In the genomic region with DNA sequence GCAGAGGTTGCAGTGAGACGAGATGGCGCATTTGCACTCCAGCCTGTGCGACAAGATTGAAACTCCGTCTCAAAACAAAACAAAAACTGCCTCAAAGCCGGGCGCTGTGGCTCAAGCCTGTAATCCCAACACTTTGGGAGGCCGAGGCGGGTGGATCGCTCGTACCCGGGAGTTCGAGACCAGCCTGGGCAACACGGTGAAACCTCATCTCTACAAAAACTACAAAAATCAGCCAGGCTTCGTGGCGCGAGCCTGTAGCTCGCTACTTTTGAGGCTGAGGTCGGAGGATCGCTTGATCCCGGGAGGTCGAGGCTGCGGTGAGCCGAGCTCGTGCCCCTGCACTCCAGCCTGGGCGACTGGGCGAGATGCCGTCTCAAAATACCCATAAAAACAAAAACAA, we compare ENCODE assay signal across 8 cellular contexts. TPM values are rescaled to one million over a fixed set of nuclear protein-coding genes. Genes with fewer than 3 reads are reported as not detected.
DNase-seq lines count a peak whose midpoint lies in the region; ATAC-seq and TF ChIP-seq lines count a peak whose summit lies in the region.

No MANE protein-coding gene starts in this region.

- H3K9me3 ChIP-seq in left lung (no peaks in the 10 kb centered on the region), testis (no peaks in the 10 kb centered on the region)

- intact Hi-C loops in left lung (cut with DNase I) = no loop called here
- intact Hi-C loops in testis (cut with DNase I; ENCODE audit: low total_unique reads) = no loop called here

- H3K4me1 Mint-ChIP-seq in activated CD8-positive, alpha-beta memory T cell treated with anti-CD3 and anti-CD28 coated beads, Interleukin-2, amount 10 ng/mL, durations not matched to agents 7 days and 5 days = peaks cover 44% of the 10 kb centered on the region
- H3K4me1 Mint-ChIP-seq in activated naive CD8-positive, alpha-beta T cell treated with anti-CD3 and anti-CD28 coated beads for 36 hours = peaks cover 39% of the 10 kb centered on the region

- TF ChIP-seq CTCF in left lung (IDR thresholded peaks at IDR 0.05) (no peak), testis (IDR thresholded peaks at IDR 0.05) (no peak)

- 39 to 46% methylated on average over 27 of the region's 27 CpGs for WGBS in testis, 2 donors

- CTCF ChIA-PET in activated CD8-positive, alpha-beta memory T cell treated with anti-CD3 and anti-CD28 coated beads, Interleukin-2, amount 10 ng/mL, durations not matched to agents 7 days and 5 days (lab: Charles Lee) = interaction anchor here (1.1 to 1.8 kb wide), 6 partner anchors 18 to 471 kb away, joined by 3 to 6 read pairs (median 4); partner anchors contain the start of gene ANKRD31

- no peak for TF ChIP-seq POLR2A in testis (IDR thresholded peaks at IDR 0.05)

- H3K4me3 ChIP-seq in left lung = peak overlapping the region; percentile 94 to 95
- peak overlapping the region; percentile 90 to 98 for H3K4me3 ChIP-seq in testis

- no peak for ATAC-seq in activated CD8-positive, alpha-beta memory T cell treated with anti-CD3 and anti-CD28 coated beads, Interleukin-2, amount 10 ng/mL, durations not matched to agents 7 days and 5 days
- ATAC-seq in left lung = no peak
- no peak for ATAC-seq in HG02981 (IDR thresholded peaks at IDR 0.05; ENCODE audit: unreplicated experiment)
- ATAC-seq in GM21717 (IDR thresholded peaks at IDR 0.05; ENCODE audit: unreplicated experiment) = no peak

- H3K9me3 Mint-ChIP-seq in activated CD8-positive, alpha-beta memory T cell treated with anti-CD3 and anti-CD28 coated beads, Interleukin-2, amount 10 ng/mL, durations not matched to agents 7 days and 5 days (ENCODE audit: low read depth) = no peaks in the 10 kb centered on the region
- no peaks in the 10 kb centered on the region for H3K9me3 Mint-ChIP-seq in activated naive CD8-positive, alpha-beta T cell treated with anti-CD3 and anti-CD28 coated beads for 36 hours

- peaks cover 17 to 27% of the 10 kb centered on the region in 2 donors for H3K4me1 ChIP-seq in left lung
- H3K4me1 ChIP-seq in testis = peaks cover 18% of the 10 kb centered on the region

- H3K4me3 Mint-ChIP-seq in activated CD8-positive, alpha-beta memory T cell treated with anti-CD3 and anti-CD28 coated beads, Interleukin-2, amount 10 ng/mL, durations not matched to agents 7 days and 5 days = peak overlapping the region; percentile 97
- peak overlapping the region; percentile 99 for H3K4me3 Mint-ChIP-seq in activated naive CD8-positive, alpha-beta T cell treated with anti-CD3 and anti-CD28 coated beads for 36 hours

- H3K36me3 Mint-ChIP-seq in activated CD8-positive, alpha-beta memory T cell treated with anti-CD3 and anti-CD28 coated beads, Interleukin-2, amount 10 ng/mL, durations not matched to agents 7 days and 5 days = peaks cover 27% of the 10 kb centered on the region
- H3K36me3 Mint-ChIP-seq in activated naive CD8-positive, alpha-beta T cell treated with anti-CD3 and anti-CD28 coated beads for 36 hours = peaks cover 13% of the 10 kb centered on the region

- DNase-seq in activated CD8-positive, alpha-beta memory T cell treated with anti-CD3 and anti-CD28 coated beads, Interleukin-2, amount 10 ng/mL, durations not matched to agents 7 days and 5 days = no peak
- DNase-seq in activated CD8-positive, alpha-beta memory T cell treated with anti-CD3 and anti-CD28 coated beads, Interleukin-2, amount 50 U/mL, for 48 hours = no peak
- no peak for DNase-seq in activated naive CD8-positive, alpha-beta T cell treated with anti-CD3 and anti-CD28 coated beads for 36 hours
- DNase-seq in left lung (peak in 1 of 2 donors; percentile 59), testis (no peak), LoVo (ENCODE audit: low spot score) (no peak)

- peak overlapping the region; percentile 97 for H3K27ac Mint-ChIP-seq in activated CD8-positive, alpha-beta memory T cell treated with anti-CD3 and anti-CD28 coated beads, Interleukin-2, amount 10 ng/mL, durations not matched to agents 7 days and 5 days
- no peak overlapping the region for H3K27ac Mint-ChIP-seq in activated naive CD8-positive, alpha-beta T cell treated with anti-CD3 and anti-CD28 coated beads for 36 hours

- H3K36me3 ChIP-seq in left lung (peaks cover 0 to 41% of the 10 kb centered on the region in 2 donors), testis (ENCODE audit: low read depth, missing control alignments) (no peaks in the 10 kb centered on the region)

- H3K27me3 ChIP-seq in left lung (no peaks in the 10 kb centered on the region), testis (no peaks in the 10 kb centered on the region)

- H3K27me3 Mint-ChIP-seq in activated CD8-positive, alpha-beta memory T cell treated with anti-CD3 and anti-CD28 coated beads, Interleukin-2, amount 10 ng/mL, durations not matched to agents 7 days and 5 days = no peaks in the 10 kb centered on the region
- H3K27me3 Mint-ChIP-seq in activated naive CD8-positive, alpha-beta T cell treated with anti-CD3 and anti-CD28 coated beads for 36 hours = no peaks in the 10 kb centered on the region

- H3K27ac ChIP-seq in left lung (peak overlapping the region in 1 of 2 donors; percentile 86), testis (peak overlapping the region; percentile 35 to 82)

RNA-seq across cellular contexts. Expression of gene GFM2, which starts 1.0 kb away (rescaled TPM):
- 10 to 100 TPM; 22.6 to 28.4 TPM for total RNA-seq in activated CD8-positive, alpha-beta memory T cell treated with anti-CD3 and anti-CD28 coated beads, Interleukin-2, amount 10 ng/mL, durations not matched to agents 7 days and 5 days
- total RNA-seq in activated naive CD8-positive, alpha-beta T cell treated with anti-CD3 and anti-CD28 coated beads for 36 hours = 10 to 100 TPM; 30.9 to 31.2 TPM
- 10 to 100 TPM; 23.4 to 23.9 TPM for total RNA-seq in left lung
- total RNA-seq in testis = 10 to 100 TPM; 47.8 to 62.0 TPM
- 35.5 TPM for polyA plus RNA-seq in testis (ENCODE audit: insufficient read depth, low read depth, low replicate concordance)

RNA-seq across cellular contexts. Expression of gene NSA2, which starts 1.1 kb away (rescaled TPM):
- total RNA-seq in activated CD8-positive, alpha-beta memory T cell treated with anti-CD3 and anti-CD28 coated beads, Interleukin-2, amount 10 ng/mL, durations not matched to agents 7 days and 5 days = 100 to 1,000 TPM in 1 of 2 experiments, 10 to 100 TPM in 1; 93.0 to 101 TPM
- 100 to 1,000 TPM; 173 to 193 TPM for total RNA-seq in activated naive CD8-positive, alpha-beta T cell treated with anti-CD3 and anti-CD28 coated beads for 36 hours
- total RNA-seq in left lung (10 to 100 TPM; 43.8 TPM), testis (10 to 100 TPM; 62.7 to 81.9 TPM)
- 59.6 TPM for polyA plus RNA-seq in testis (ENCODE audit: insufficient read depth, low read depth, low replicate concordance)
